ENCODE assay signal across 8 cellular contexts in genomic region chr6:105991561-105992314, GRCh38.
DNase-seq lines count a peak whose midpoint lies in the region; ATAC-seq lines count a peak whose summit lies in the region.

No MANE protein-coding gene starts in this region.

- H3K4me3 ChIP-seq in adipocyte (ENCODE audit: low read length): peak overlapping the region; percentile 92

- H3K4me3 Mint-ChIP-seq in stimulated activated effector memory CD8-positive, alpha-beta T cell treated with anti-CD3 and anti-CD28 coated beads, Interleukin-12 subunit alpha, Interleukin-12 subunit beta, amount 100 ng/mL, for 72 hours: peak overlapping the region; percentile 87

- no peaks in the 10 kb centered on the region for H3K9me3 Mint-ChIP-seq in stimulated activated effector memory CD8-positive, alpha-beta T cell treated with anti-CD3 and anti-CD28 coated beads, Interleukin-12 subunit alpha, Interleukin-12 subunit beta, amount 100 ng/mL, for 72 hours

- peak overlapping the region; percentile 90 for H3K27ac Mint-ChIP-seq in stimulated activated effector memory CD8-positive, alpha-beta T cell treated with anti-CD3 and anti-CD28 coated beads, Interleukin-12 subunit alpha, Interleukin-12 subunit beta, amount 100 ng/mL, for 72 hours

- H3K36me3 ChIP-seq in adipocyte (ENCODE audit: control insufficient read depth, insufficient read depth, low read length, severe bottlenecking): no peaks in the 10 kb centered on the region

- H3K4me1 Mint-ChIP-seq in stimulated activated effector memory CD8-positive, alpha-beta T cell treated with anti-CD3 and anti-CD28 coated beads, Interleukin-12 subunit alpha, Interleukin-12 subunit beta, amount 100 ng/mL, for 72 hours: peaks cover 33% of the 10 kb centered on the region

- no peaks in the 10 kb centered on the region for H3K9me3 ChIP-seq in adipocyte (ENCODE audit: control insufficient read depth, low read length)

- H3K27me3 ChIP-seq in adipocyte (replicated peaks; ENCODE audit: control insufficient read depth, insufficient read depth, low read length): no peaks in the 10 kb centered on the region

- DNase-seq in activated gamma-delta T cell treated with Interleukin-2 at 50 U/mL for 16 hours (peak; percentile 22), activated gamma-delta T cell (lab: John Stamatoyannopoulos, UW) (no peak), NCI-H748 (lab: John Stamatoyannopoulos, UW; ENCODE audit: unreplicated experiment) (peak; percentile 76), adipocyte (ENCODE audit: low read depth) (no peak), islet precursor cell (peak; percentile 67), amygdala (lab: John Stamatoyannopoulos, UW) (no peak)
- peak in 1 of 2 donors; percentile 75 for DNase-seq in stimulated activated effector memory CD8-positive, alpha-beta T cell treated with anti-CD3 and anti-CD28 coated beads, Interleukin-12 subunit alpha, Interleukin-12 subunit beta, amount 100 ng/mL, for 72 hours (ENCODE audit: low spot score in 2 of 2)

- H3K9ac ChIP-seq in adipocyte (ENCODE audit: low read length): peak overlapping the region; percentile 83

- peaks cover 4% of the 10 kb centered on the region for H3K36me3 Mint-ChIP-seq in stimulated activated effector memory CD8-positive, alpha-beta T cell treated with anti-CD3 and anti-CD28 coated beads, Interleukin-12 subunit alpha, Interleukin-12 subunit beta, amount 100 ng/mL, for 72 hours

- peaks cover 37% of the 10 kb centered on the region for H3K4me1 ChIP-seq in adipocyte (ENCODE audit: control insufficient read depth, insufficient read depth, low read length)

- ATAC-seq in HG02840 (IDR thresholded peaks at IDR 0.05; ENCODE audit: low FRiP score, unreplicated experiment): peak; percentile 30
- ATAC-seq in stimulated activated effector memory CD8-positive, alpha-beta T cell treated with anti-CD3 and anti-CD28 coated beads, Interleukin-12 subunit alpha, Interleukin-12 subunit beta, amount 100 ng/mL, for 72 hours: peak; percentile 22

Comparison
In these comparisons a context has a peak if more than half of its experiments do, and no peak if none do; other contexts are left out.
1. DNase-seq: peak in activated gamma-delta T cell treated with Interleukin-2 at 50 U/mL for 16 hours (single experiment), NCI-H748 (single experiment) and islet precursor cell (single experiment); none in activated gamma-delta T cell (single experiment), adipocyte (single experiment) and amygdala (0 of 56).